ENCODE assay signal across 1 cellular context in genomic region chr10:8616166-8616565, GRCh38.
TF ChIP-seq lines count a peak whose summit lies in the region.

No MANE protein-coding gene starts in this region.

TF ChIP-seq in GM12878, 131 proteins besides CTCF, POLR2A, EP300 and RAD21 (continued from another document):
- TF ChIP-seq, protein P1, sequence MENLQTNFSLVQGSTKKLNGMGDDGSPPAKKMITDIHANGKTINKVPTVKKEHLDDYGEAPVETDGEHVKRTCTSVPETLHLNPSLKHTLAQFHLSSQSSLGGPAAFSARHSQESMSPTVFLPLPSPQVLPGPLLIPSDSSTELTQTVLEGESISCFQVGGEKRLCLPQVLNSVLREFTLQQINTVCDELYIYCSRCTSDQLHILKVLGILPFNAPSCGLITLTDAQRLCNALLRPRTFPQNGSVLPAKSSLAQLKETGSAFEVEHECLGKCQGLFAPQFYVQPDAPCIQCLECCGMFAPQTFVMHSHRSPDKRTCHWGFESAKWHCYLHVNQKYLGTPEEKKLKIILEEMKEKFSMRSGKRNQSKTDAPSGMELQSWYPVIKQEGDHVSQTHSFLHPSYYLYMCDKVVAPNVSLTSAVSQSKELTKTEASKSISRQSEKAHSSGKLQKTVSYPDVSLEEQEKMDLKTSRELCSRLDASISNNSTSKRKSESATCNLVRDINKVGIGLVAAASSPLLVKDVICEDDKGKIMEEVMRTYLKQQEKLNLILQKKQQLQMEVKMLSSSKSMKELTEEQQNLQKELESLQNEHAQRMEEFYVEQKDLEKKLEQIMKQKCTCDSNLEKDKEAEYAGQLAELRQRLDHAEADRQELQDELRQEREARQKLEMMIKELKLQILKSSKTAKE (IDR thresholded peaks at IDR 0.05; ENCODE audit: low read depth, poor library complexity, severe bottlenecking): peak; percentile 87
- TF ChIP-seq IKZF1 (conservative IDR thresholded peaks at IDR 0.05) (peak; percentile 95), ETV6 (conservative IDR thresholded peaks at IDR 0.05 in 1 of 2, IDR thresholded peaks at IDR 0.05 in 1 of 2; ENCODE audit: borderline replicate concordance in 1 of 2, low read depth in 1 of 2) (peak in 1 of 2 experiments; percentile 73; a peak in 2 of 4 replicates), FOXK2 (IDR thresholded peaks at IDR 0.05) (peak; percentile 70), SPI1 (IDR thresholded peaks at IDR 0.05; ENCODE audit: borderline replicate concordance, insufficient read depth, low read depth, low read length) (peak; percentile 48), RUNX3 (IDR thresholded peaks at IDR 0.05; ENCODE audit: low read length) (peak; percentile 72), GABPA (IDR thresholded peaks at IDR 0.05; ENCODE audit: low read depth) (0 out of 2 replicates have a peak, but pooled peaks have one; percentile 13), RAD51 (IDR thresholded peaks at IDR 0.05) (peak; percentile 67; the same call in 1 of the 2 replicates), CHD1 (IDR thresholded peaks at IDR 0.05; ENCODE audit: low read depth, low read length) (no peak), TCF12 (IDR thresholded peaks at IDR 0.05; ENCODE audit: low read depth, low read length) (no peak), POLR2AphosphoS2 (IDR thresholded peaks at IDR 0.05; ENCODE audit: low read depth, low read length) (no peak), NR2F1 (conservative IDR thresholded peaks at IDR 0.05) (peak; percentile 86), BHLHE40 (IDR thresholded peaks at IDR 0.05; ENCODE audit: borderline replicate concordance in 1 of 2, low read depth in 2 of 2, low read length in 1 of 2) (peak; percentile 20 to 55; a peak in 1 of 4 replicates), NFIC (IDR thresholded peaks at IDR 0.05; ENCODE audit: low read depth, low read length) (peak; percentile 83), ATF2 (IDR thresholded peaks at IDR 0.05; ENCODE audit: low read length) (peak; percentile 59), CREM (IDR thresholded peaks at IDR 0.05; ENCODE audit: low read depth) (peak; percentile 22; the same call in 1 of the 2 replicates), LARP7 (IDR thresholded peaks at IDR 0.05) (no peak), CBX3 (IDR thresholded peaks at IDR 0.05; ENCODE audit: borderline replicate concordance, low read depth) (no peak), NBN (IDR thresholded peaks at IDR 0.05) (peak; percentile 77; the same call in 1 of the 2 replicates), TCF7 (IDR thresholded peaks at IDR 0.05; ENCODE audit: borderline replicate concordance) (peak; percentile 81), MEF2B (IDR thresholded peaks at IDR 0.05; ENCODE audit: partially characterized antibody, poor library complexity, severe bottlenecking) (peak; percentile 97), CUX1 (IDR thresholded peaks at IDR 0.05; ENCODE audit: insufficient replicate concordance, low read depth, low read length) (no peak), BCL11A (IDR thresholded peaks at IDR 0.05; ENCODE audit: low read depth, low read length) (0 out of 2 replicates have a peak, but pooled peaks have one; percentile 31), ATF7 (IDR thresholded peaks at IDR 0.05; ENCODE audit: low read depth) (peak; percentile 72), MXI1 (IDR thresholded peaks at IDR 0.05; ENCODE audit: low read depth, low read length) (no peak), ZNF384 (IDR thresholded peaks at IDR 0.05; ENCODE audit: borderline replicate concordance, low read depth, low read length) (no peak)
- TF ChIP-seq, protein P2, sequence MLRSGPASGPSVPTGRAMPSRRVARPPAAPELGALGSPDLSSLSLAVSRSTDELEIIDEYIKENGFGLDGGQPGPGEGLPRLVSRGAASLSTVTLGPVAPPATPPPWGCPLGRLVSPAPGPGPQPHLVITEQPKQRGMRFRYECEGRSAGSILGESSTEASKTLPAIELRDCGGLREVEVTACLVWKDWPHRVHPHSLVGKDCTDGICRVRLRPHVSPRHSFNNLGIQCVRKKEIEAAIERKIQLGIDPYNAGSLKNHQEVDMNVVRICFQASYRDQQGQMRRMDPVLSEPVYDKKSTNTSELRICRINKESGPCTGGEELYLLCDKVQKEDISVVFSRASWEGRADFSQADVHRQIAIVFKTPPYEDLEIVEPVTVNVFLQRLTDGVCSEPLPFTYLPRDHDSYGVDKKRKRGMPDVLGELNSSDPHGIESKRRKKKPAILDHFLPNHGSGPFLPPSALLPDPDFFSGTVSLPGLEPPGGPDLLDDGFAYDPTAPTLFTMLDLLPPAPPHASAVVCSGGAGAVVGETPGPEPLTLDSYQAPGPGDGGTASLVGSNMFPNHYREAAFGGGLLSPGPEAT (IDR thresholded peaks at IDR 0.05; ENCODE audit: low read depth): peak; percentile 80; the same call in 1 of the 2 replicates
